In the genomic region with DNA sequence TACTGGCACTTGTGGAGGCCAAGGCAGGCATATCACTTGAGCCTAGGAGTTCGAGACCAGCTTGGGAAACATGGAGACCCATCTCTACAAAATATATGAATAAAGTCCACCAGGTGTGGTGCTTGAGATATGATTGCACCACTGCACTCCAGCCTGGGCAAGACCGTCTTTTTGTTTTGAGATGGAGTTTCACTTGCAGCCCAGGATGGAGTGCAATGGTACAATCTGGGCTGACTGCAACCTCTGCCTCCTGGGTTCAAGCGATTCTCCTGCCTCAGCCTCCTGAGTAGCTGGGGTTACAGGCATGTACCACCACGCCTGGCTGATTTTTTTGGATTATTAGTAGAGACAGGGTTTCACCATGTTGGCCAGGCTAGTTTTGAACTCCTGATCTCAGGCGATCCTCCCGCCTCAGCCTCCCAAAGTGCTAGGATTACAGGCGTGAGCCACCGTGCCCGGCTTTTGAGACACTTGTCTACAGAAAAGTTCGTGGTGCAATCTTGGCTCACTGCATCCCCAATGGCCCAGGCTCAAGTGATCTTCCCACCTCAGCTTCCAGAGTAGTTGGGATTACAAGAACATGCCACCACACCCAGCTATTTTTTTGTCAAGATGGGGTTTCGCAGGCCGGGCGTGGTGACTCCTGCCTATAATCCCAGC, we compare ENCODE assay signal across 1 cellular context.
TF ChIP-seq lines count a peak whose summit lies in the region.

No MANE protein-coding gene starts in this region.

TF ChIP-seq in GM23338, 12 proteins besides CTCF, POLR2A, EP300 and RAD21:
- TF ChIP-seq STAT1 (IDR thresholded peaks at IDR 0.05; ENCODE audit: unreplicated experiment) (no peak), POLR2AphosphoS5 (IDR thresholded peaks at IDR 0.05; ENCODE audit: low read depth) (peak; percentile 15; the same call in 1 of the 2 replicates)
